In the genomic region with DNA sequence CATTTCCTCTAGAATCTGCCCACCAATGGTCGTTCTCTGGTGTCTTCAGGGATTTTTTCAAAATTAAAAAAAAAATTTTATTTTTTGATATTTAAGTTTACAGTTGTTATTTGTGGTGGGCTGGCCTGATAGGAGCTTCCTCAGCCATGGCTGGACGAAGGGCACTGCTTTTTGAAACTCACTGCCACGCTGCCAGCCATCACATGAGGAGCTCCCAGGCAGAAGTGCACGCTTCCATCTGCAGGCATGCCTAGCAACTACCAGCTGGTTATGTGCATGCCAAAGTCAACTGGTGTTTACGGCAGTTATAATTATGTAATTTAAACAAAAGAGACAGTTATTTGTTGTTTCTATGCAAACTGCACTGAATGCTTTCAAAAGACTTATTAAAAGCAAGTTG, we compare ENCODE assay signal across 20 cellular contexts.
"Had no signal": no experiment of that assay in that cellular context is flagged by ENCODE, and none has a peak within 500 bp of the region (broad histone marks: within the 10 kb centered on the region; RNA-seq: fewer than 3 reads in every experiment).

No MANE protein-coding gene starts in this region.

- ATAC-seq: foreskin keratinocyte; lower lobe of right lung; SK-N-SH treated with all-trans-retinoic acid at 6 μM for 48 hours; stimulated activated naive B cell treated with anti-CD40 and anti-IgM and Interleukin-4, amounts not matched to agents 10 μg/mL and 1 μg/mL and 100 μg/mL, for 72 hours; T-cell had no signal

- H3K27me3 Mint-ChIP-seq: stimulated activated naive B cell treated with anti-CD40 and anti-IgM and Interleukin-4, amounts not matched to agents 10 μg/mL and 1 μg/mL and 100 μg/mL, for 72 hours; T-cell had no signal

- H3K9me3 Mint-ChIP-seq: T-cell had no signal

- H3K27ac Mint-ChIP-seq: endodermal cell; stimulated activated naive B cell treated with anti-CD40 and anti-IgM and Interleukin-4, amounts not matched to agents 10 μg/mL and 1 μg/mL and 100 μg/mL, for 72 hours had no signal

- DNase-seq: activated CD8-positive, alpha-beta memory T cell treated with anti-CD3 and anti-CD28 coated beads, Interleukin-2, amount 50 U/mL, for 4 hours; activated effector memory CD4-positive, alpha-beta T cell treated with Interleukin-2 at 50 U/mL for 16 hours; aorta; brain microvascular endothelial cell; central memory CD4-positive, alpha-beta T cell; endodermal cell; foreskin keratinocyte; glutamatergic neuron; hippocampal formation; lower lobe of right lung; retina; SHP77 treated with DMSO at 0.1 percent for 48 hours; spleen; stimulated activated CD4-positive, alpha-beta T cell treated with anti-CD3 and anti-CD28 coated beads, Interleukin-4, amount 100 ng/mL, for 4 hours; stimulated activated naive B cell treated with anti-CD40 and anti-IgM and Interleukin-4, amounts not matched to agents 10 μg/mL and 1 μg/mL and 100 μg/mL, for 72 hours; substantia nigra; T-cell; T1000; tibial artery had no signal

- H3K4me1 Mint-ChIP-seq: endodermal cell had no signal

- H3K4me3 Mint-ChIP-seq: endodermal cell; stimulated activated naive B cell treated with anti-CD40 and anti-IgM and Interleukin-4, amounts not matched to agents 10 μg/mL and 1 μg/mL and 100 μg/mL, for 72 hours; T-cell had no signal
